Comparison of ENCODE assay signal across 9 cellular contexts in genomic region chr10:30736685-30737232, GRCh38.
A peak's percentile ranks its signal among the peaks of the same experiment; 100 is the strongest.
DNase-seq lines count a peak whose midpoint lies in the region; ATAC-seq and TF ChIP-seq lines count a peak whose summit lies in the region.
"Had no signal": no experiment of that assay in that cellular context is flagged by ENCODE, and none has a peak within 500 bp of the region (broad histone marks: within the 10 kb centered on the region; RNA-seq: fewer than 3 reads in every experiment).

No MANE protein-coding gene starts in this region.

- no peak for TF ChIP-seq POLR2A in spleen (IDR thresholded peaks at IDR 0.05)

- intact Hi-C loops in spleen (cut with DNase I; ENCODE audit: low total_unique reads): no loop called here

- no peak overlapping the region for H3K27ac ChIP-seq in spleen
- H3K27ac ChIP-seq: dorsolateral prefrontal cortex had no signal

- TF ChIP-seq CTCF in spleen (IDR thresholded peaks at IDR 0.05 in 8 of 11, conservative IDR thresholded peaks at IDR 0.05 in 3 of 11): no peak

- H3K4me3 ChIP-seq in spleen: no peak overlapping the region
- H3K4me3 ChIP-seq: dorsolateral prefrontal cortex had no signal

- H3K36me3 ChIP-seq in spleen: no peaks in the 10 kb centered on the region

- DNase-seq in AML-193 (lab: John Stamatoyannopoulos, UW) (peak; percentile 30 to 43), UCSD-AML1 (lab: John Stamatoyannopoulos, UW; ENCODE audit: unreplicated experiment) (peak; percentile 72), islet precursor cell (peak; percentile 61), retina (no peak), spleen (no peak), DMS79 treated with DMSO at 0.1 percent for 48 hours (lab: John Stamatoyannopoulos, UW) (no peak)

- H3K27me3 ChIP-seq in spleen (replicated peaks in 1 of 7): peaks cover 0 to 26% (median 5%) of the 10 kb centered on the region in 7 donors
- H3K27me3 ChIP-seq: dorsolateral prefrontal cortex had no signal

- H3K4me1 ChIP-seq in spleen: no peaks in the 10 kb centered on the region

- WGBS in spleen, 5 donors: 25 to 39% (median 36%) methylated on average over 10 of the region's 10 CpGs

- peaks cover 0 to 4% (median 0%) of the 10 kb centered on the region in 8 donors for H3K9me3 ChIP-seq in spleen

- ATAC-seq in GM19395 (IDR thresholded peaks at IDR 0.05; ENCODE audit: unreplicated experiment): peak; percentile 89
- ATAC-seq in HG03342 (IDR thresholded peaks at IDR 0.05; ENCODE audit: unreplicated experiment): peak; percentile 84

Comparison
In these comparisons a context has a peak if more than half of its experiments do, and no peak if none do; other contexts are left out.
1. DNase-seq: peak in AML-193 (2 of 2), UCSD-AML1 (single experiment) and islet precursor cell (single experiment); none in retina (single experiment), spleen (single experiment) and DMS79 treated with DMSO at 0.1 percent for 48 hours (single experiment).